9 cellular contexts compared by ENCODE assay signal in genomic region chr6:135212020-135212806, GRCh38. TPM values are rescaled to one million over a fixed set of nuclear protein-coding genes. Genes with fewer than 3 reads are reported as not detected.
A peak's percentile ranks its signal among the peaks of the same experiment; 100 is the strongest.
DNase-seq lines count a peak whose midpoint lies in the region; ATAC-seq, FAIRE-seq and TF ChIP-seq lines count a peak whose summit lies in the region.
"Had no signal": no experiment of that assay in that cellular context is flagged by ENCODE, and none has a peak within 500 bp of the region (broad histone marks: within the 10 kb centered on the region; RNA-seq: fewer than 3 reads in every experiment).

No MANE protein-coding gene starts in this region.

- peak overlapping the region; percentile 36 to 74 (median 60) for H3K4me3 Mint-ChIP-seq in CD4-positive, CD25-positive, alpha-beta regulatory T cell
- peak overlapping the region; percentile 38 for H3K4me3 Mint-ChIP-seq in activated T-helper 2 cell treated with anti-CD3 and anti-CD28 coated beads, Interferon-gamma antibody, Interleukin-2, Interleukin-4, amounts not matched to agents 10 μg/mL and 5 μg/mL and 100 μg/mL, durations not matched to agents 14 hours and 24 hours and 36 hours (ENCODE audit: low read depth)
- peak overlapping the region in 4 of 5 donors; percentile 7 to 42 (median 20) for H3K4me3 Mint-ChIP-seq in immature natural killer cell

- no peak overlapping the region for H2AFZ ChIP-seq in HepG2 (ENCODE audit: low read length)

- peak overlapping the region; percentile 74 for H3K4me3 ChIP-seq in CD4-positive, CD25-positive, alpha-beta regulatory T cell (ENCODE audit: low read depth, low read length)
- H3K4me3 ChIP-seq in left ventricle myocardium inferior (no peak overlapping the region), HepG2 (replicated peaks in 1 of 3; ENCODE audit: insufficient read depth in 1 of 3, low read depth in 2 of 3, low read length in 3 of 3) (no peak overlapping the region)
- H3K4me3 ChIP-seq: body of pancreas had no signal

- TF ChIP-seq EP300 in HepG2 (IDR thresholded peaks at IDR 0.05; ENCODE audit: low read depth in 2 of 2, low read length in 2 of 2) (no peak), HepG2 (CRISPR knock-in tag; IDR thresholded peaks at IDR 0.05; ENCODE audit: borderline replicate concordance) (no peak)

- CTCF ChIA-PET in HepG2 (lab: Yijun Ruan, JAX; ENCODE audit: low intra/inter-chr PET ratio, low total read pairs), result no interaction called here

- POLR2A ChIA-PET in HepG2 (lab: Yijun Ruan, JAX), result no interaction called here

- H3K9ac ChIP-seq in HepG2 (ENCODE audit: insufficient read depth, low read depth, low read length), result no peak overlapping the region

- WGBS in HepG2 (ENCODE audit: low lambda C conversion rate), result 3% methylated on average over 3 of the region's 3 CpGs

- H3K27me3 Mint-ChIP-seq in CD4-positive, CD25-positive, alpha-beta regulatory T cell, result no peaks in the 10 kb centered on the region
- H3K27me3 Mint-ChIP-seq in activated T-helper 2 cell treated with anti-CD3 and anti-CD28 coated beads, Interferon-gamma antibody, Interleukin-2, Interleukin-4, amounts not matched to agents 10 μg/mL and 5 μg/mL and 100 μg/mL, durations not matched to agents 14 hours and 24 hours and 36 hours (ENCODE audit: low read depth), result no peaks in the 10 kb centered on the region
- H3K27me3 Mint-ChIP-seq in immature natural killer cell (ENCODE audit: low read depth in 3 of 3), result peaks cover 0 to 7% (median 2%) of the 10 kb centered on the region in 3 donors

- H3K9me3 Mint-ChIP-seq in CD4-positive, CD25-positive, alpha-beta regulatory T cell, result no peaks in the 10 kb centered on the region
- H3K9me3 Mint-ChIP-seq in activated T-helper 2 cell treated with anti-CD3 and anti-CD28 coated beads, Interferon-gamma antibody, Interleukin-2, Interleukin-4, amounts not matched to agents 10 μg/mL and 5 μg/mL and 100 μg/mL, durations not matched to agents 14 hours and 24 hours and 36 hours, result peaks cover 5% of the 10 kb centered on the region
- H3K9me3 Mint-ChIP-seq in immature natural killer cell, result no peaks in the 10 kb centered on the region

- H3K36me3 Mint-ChIP-seq in CD4-positive, CD25-positive, alpha-beta regulatory T cell, result peaks cover 19% of the 10 kb centered on the region
- peaks cover 81% of the 10 kb centered on the region for H3K36me3 Mint-ChIP-seq in activated T-helper 2 cell treated with anti-CD3 and anti-CD28 coated beads, Interferon-gamma antibody, Interleukin-2, Interleukin-4, amounts not matched to agents 10 μg/mL and 5 μg/mL and 100 μg/mL, durations not matched to agents 14 hours and 24 hours and 36 hours (ENCODE audit: low read depth)
- no peaks in the 10 kb centered on the region for H3K36me3 Mint-ChIP-seq in immature natural killer cell

- ATAC-seq in CD4-positive, CD25-positive, alpha-beta regulatory T cell (ENCODE audit: low read depth in 2 of 2), result peak; percentile 25 to 34
- ATAC-seq in HepG2, result no peak
- ATAC-seq: body of pancreas had no signal

- peak overlapping the region; percentile 24 for H3K27ac ChIP-seq in CD4-positive, CD25-positive, alpha-beta regulatory T cell (ENCODE audit: insufficient read depth, low read length, poor library complexity, severe bottlenecking)
- H3K27ac ChIP-seq in left ventricle myocardium inferior (replicated peaks) (no peak overlapping the region), HepG2 (ENCODE audit: extremely low read length, insufficient read depth, low read length) (no peak overlapping the region)
- H3K27ac ChIP-seq: body of pancreas had no signal

- H3K4me1 Mint-ChIP-seq in CD4-positive, CD25-positive, alpha-beta regulatory T cell, result peaks cover 23 to 56% (median 46%) of the 10 kb centered on the region in 4 donors
- peaks cover 51% of the 10 kb centered on the region for H3K4me1 Mint-ChIP-seq in activated T-helper 2 cell treated with anti-CD3 and anti-CD28 coated beads, Interferon-gamma antibody, Interleukin-2, Interleukin-4, amounts not matched to agents 10 μg/mL and 5 μg/mL and 100 μg/mL, durations not matched to agents 14 hours and 24 hours and 36 hours (ENCODE audit: low read depth)
- peaks cover 24 to 36% of the 10 kb centered on the region in 2 donors for H3K4me1 Mint-ChIP-seq in immature natural killer cell

- H3K79me2 ChIP-seq in HepG2 (ENCODE audit: insufficient read depth, low read length), result no peaks in the 10 kb centered on the region

- H3K27me3 ChIP-seq in CD4-positive, CD25-positive, alpha-beta regulatory T cell (ENCODE audit: control insufficient read depth, insufficient read depth, low read length), result no peaks in the 10 kb centered on the region
- peaks cover 18% of the 10 kb centered on the region for H3K27me3 ChIP-seq in left ventricle myocardium inferior (ENCODE audit: low read depth)
- H3K27me3 ChIP-seq in HepG2 (ENCODE audit: control insufficient read depth in 1 of 2, insufficient read depth in 2 of 2, low read length in 2 of 2), result peaks cover 0 to 4% of the 10 kb centered on the region in 2 experiments; a peak in 2 of 5 replicates
- H3K27me3 ChIP-seq: body of pancreas had no signal

- DNase-seq in CD4-positive, CD25-positive, alpha-beta regulatory T cell, result peak in 1 of 3 donors; percentile 44
- peak; percentile 58 for DNase-seq in HPDE6-E6E7 (ENCODE audit: extremely low spot score)
- no peak for DNase-seq in activated T-helper 2 cell treated with anti-CD3 and anti-CD28 coated beads, Interferon-gamma antibody, Interleukin-2, Interleukin-4, amounts not matched to agents 10 μg/mL and 5 μg/mL and 100 μg/mL, durations not matched to agents 14 hours and 24 hours and 36 hours (ENCODE audit: low spot score)
- DNase-seq in immature natural killer cell, result no peak
- DNase-seq in GM12891 (ENCODE audit: insufficient read length, low spot score), result no peak
- DNase-seq in left ventricle myocardium inferior, result no peak
- no peak for DNase-seq in D721Med (ENCODE audit: insufficient read length, low spot score)
- no peak for DNase-seq in HepG2 (ENCODE audit: low spot score)
- DNase-seq: body of pancreas had no signal

- TF ChIP-seq POLR2A in GM12891 (IDR thresholded peaks at IDR 0.05; ENCODE audit: low read depth, low read length) (no peak), HepG2 (IDR thresholded peaks at IDR 0.05; ENCODE audit: insufficient read depth in 1 of 2, low read depth in 2 of 2, low read length in 2 of 2) (no peak)

- H3K4me1 ChIP-seq in CD4-positive, CD25-positive, alpha-beta regulatory T cell (ENCODE audit: control insufficient read depth, insufficient read depth, low read length, poor library complexity, severe bottlenecking), result peaks cover 23% of the 10 kb centered on the region
- no peaks in the 10 kb centered on the region for H3K4me1 ChIP-seq in left ventricle myocardium inferior
- no peaks in the 10 kb centered on the region for H3K4me1 ChIP-seq in HepG2 (ENCODE audit: insufficient read depth, low read length)
- H3K4me1 ChIP-seq: body of pancreas had no signal

- in situ Hi-C loops in HepG2 (cut with HindIII; ENCODE audit: extremely low pct_ligation_motif_present, low pct_unique_long_range_greater_than_20kb), result no loop called here

- no TSS peak for BruUV-seq in HepG2 (replicated peaks; lab: Mats Ljungman, UMichigan)

- H3K27ac Mint-ChIP-seq in CD4-positive, CD25-positive, alpha-beta regulatory T cell, result peak overlapping the region; percentile 32 to 91 (median 86)
- H3K27ac Mint-ChIP-seq in activated T-helper 2 cell treated with anti-CD3 and anti-CD28 coated beads, Interferon-gamma antibody, Interleukin-2, Interleukin-4, amounts not matched to agents 10 μg/mL and 5 μg/mL and 100 μg/mL, durations not matched to agents 14 hours and 24 hours and 36 hours, result peak overlapping the region; percentile 88
- H3K27ac Mint-ChIP-seq in immature natural killer cell, result peak overlapping the region in 3 of 6 donors; percentile 1 to 76 (median 60)

- H3K9me3 ChIP-seq in CD4-positive, CD25-positive, alpha-beta regulatory T cell (ENCODE audit: control insufficient read depth in 2 of 2, low read length in 2 of 2), result no peaks in the 10 kb centered on the region
- peaks cover 7% of the 10 kb centered on the region for H3K9me3 ChIP-seq in left ventricle myocardium inferior (replicated peaks)
- H3K9me3 ChIP-seq in HepG2 (ENCODE audit: low read length), result no peaks in the 10 kb centered on the region
- H3K9me3 ChIP-seq: body of pancreas had no signal

- no peaks in the 10 kb centered on the region for H4K20me1 ChIP-seq in HepG2 (ENCODE audit: insufficient read depth, low read length)

- H3K4me2 ChIP-seq in HepG2 (ENCODE audit: low read depth, low read length), result no peak overlapping the region

- TF ChIP-seq CTCF in left ventricle myocardium inferior (IDR thresholded peaks at IDR 0.05; ENCODE audit: borderline replicate concordance) (no peak), D721Med (IDR thresholded peaks at IDR 0.05; ENCODE audit: insufficient read depth, missing control alignments) (no peak), HepG2 (CRISPR knock-in tag; IDR thresholded peaks at IDR 0.05) (no peak)

- H3K36me3 ChIP-seq in CD4-positive, CD25-positive, alpha-beta regulatory T cell (ENCODE audit: control insufficient read depth, insufficient read depth, low read length), result no peaks in the 10 kb centered on the region
- H3K36me3 ChIP-seq in left ventricle myocardium inferior (no peaks in the 10 kb centered on the region), HepG2 (replicated peaks in 1 of 2; ENCODE audit: control insufficient read depth in 1 of 2, insufficient read depth in 2 of 2, low read length in 2 of 2) (no peaks in the 10 kb centered on the region)

- intact Hi-C loops in activated T-helper 2 cell treated with anti-CD3 and anti-CD28 coated beads, Interferon-gamma antibody, Interleukin-2, Interleukin-4, amounts not matched to agents 10 μg/mL and 5 μg/mL and 100 μg/mL, durations not matched to agents 14 hours and 24 hours and 36 hours (cut with micrococcal nuclease), result loop anchor here (2.0 to 5.0 kb wide), 3 partner anchors 29 to 210 kb away; no protein-coding TSS in a partner anchor
- intact Hi-C loops in left ventricle myocardium inferior (cut with micrococcal nuclease) (no loop called here), HepG2 (cut with micrococcal nuclease; ENCODE audit: unreplicated experiment) (no loop called here)

- no peak for TF ChIP-seq RAD21 in HepG2 (CRISPR knock-in tag; IDR thresholded peaks at IDR 0.05)

- FAIRE-seq in GM12891 (lab: Jason Lieb, UNC) (no peak), D721Med (lab: Jason Lieb, UNC) (no peak), HepG2 (lab: Jason Lieb, UNC) (no peak)

RNA-seq across cellular contexts. Expression of gene MYB, which starts 31.1 kb away (rescaled TPM):
- total RNA-seq in CD4-positive, CD25-positive, alpha-beta regulatory T cell, result 17.4 TPM
- polyA plus RNA-seq in CD4-positive, CD25-positive, alpha-beta regulatory T cell, result 1 to 10 TPM; 1.4 to 5.1 (median 4.4) TPM
- 82.5 and 84.5 TPM in 2 replicates for total RNA-seq in activated T-helper 2 cell treated with anti-CD3 and anti-CD28 coated beads, Interferon-gamma antibody, Interleukin-2, Interleukin-4, amounts not matched to agents 10 μg/mL and 5 μg/mL and 100 μg/mL, durations not matched to agents 14 hours and 24 hours and 36 hours
- polyA plus RNA-seq in immature natural killer cell, result under 1 TPM in 1 of 3 donors, not detected in 2; 0.24 TPM
- 18.5 TPM for polyA plus RNA-seq in GM12891 (2012; ENCODE audit: low read depth, missing spikeins)
- 0.08 TPM for total RNA-seq in left ventricle myocardium inferior
- 0.20 and 0.44 TPM in 2 replicates for total RNA-seq in HepG2 (2016; rRNA removed; fragmentation: Illumina TruSeq; extraction: Trizol)
- total RNA-seq in HepG2 (2016; cell fraction: cytosol; rRNA removed; fragmentation: Illumina TruSeq; extraction: Trizol; ENCODE audit: low read depth), result 0.44 TPM in 1 of 2 replicates, not detected in the other
- 0.15 TPM in 2 replicates for total RNA-seq in HepG2 (2016; cell fraction: insoluble cytoplasmic fraction; rRNA removed; fragmentation: Illumina TruSeq; extraction: Trizol)
- total RNA-seq in HepG2 (2016; cell fraction: membrane; rRNA removed; fragmentation: Illumina TruSeq; extraction: Trizol), result 0.09 TPM in 1 of 2 replicates, not detected in the other
- total RNA-seq in HepG2 (2016; cell fraction: nucleus; rRNA removed; fragmentation: Illumina TruSeq; extraction: Trizol), result 0.31 and 0.40 TPM in 2 replicates
- 0.04 TPM in 1 of 2 replicates, not detected in the other for polyA plus RNA-seq in HepG2 (2011; rRNA removed)
- 0.03 TPM in 1 of 2 replicates, not detected in the other for polyA plus RNA-seq in HepG2 (2011; cell fraction: cytosol; rRNA removed)
- not detected in 2 replicates for polyA plus RNA-seq in HepG2 (2011; cell fraction: nucleus; rRNA removed)
- polyA plus RNA-seq in HepG2 (2012), result 0.11 TPM in 1 of 2 replicates, not detected in the other
- polyA plus RNA-seq in HepG2 (2016; cell fraction: cytosol; fragmentation: Illumina TruSeq; extraction: Trizol; ENCODE audit: low read depth), result 0.07 TPM in 1 of 2 replicates, not detected in the other
- polyA plus RNA-seq in HepG2 (2016; cell fraction: insoluble cytoplasmic fraction; fragmentation: Illumina TruSeq; extraction: Trizol; ENCODE audit: low read depth), result 0.15 and 0.20 TPM in 2 replicates
- 0.08 TPM in 1 of 2 replicates, not detected in the other for polyA plus RNA-seq in HepG2 (2016; cell fraction: membrane; fragmentation: Illumina TruSeq; extraction: Trizol; ENCODE audit: low read depth)
- 0.25 and 0.31 TPM in 2 replicates for polyA plus RNA-seq in HepG2 (2016; cell fraction: nucleus; fragmentation: Illumina TruSeq; extraction: Trizol; ENCODE audit: insufficient read depth, low read depth)
- polyA minus RNA-seq in HepG2 (2011; rRNA and poly(A)+ RNA removed; ENCODE audit: low replicate concordance), result 2.4 TPM in 1 of 2 replicates, not detected in the other
- not detected in 2 replicates for polyA minus RNA-seq in HepG2 (2011; cell fraction: cytosol; rRNA and poly(A)+ RNA removed)
- not detected in 2 replicates for polyA minus RNA-seq in HepG2 (2011; cell fraction: nucleus; rRNA and poly(A)+ RNA removed)
- total RNA-seq: body of pancreas had no signal

Comparison
In these comparisons a context has a peak if more than half of its experiments do, and no peak if none do; other contexts are left out.
1. RNA of gene MYB, which starts 31.1 kb away (total RNA-seq): 82.5 to 84.5 TPM in activated T-helper 2 cell treated with anti-CD3 and anti-CD28 coated beads, Interferon-gamma antibody, Interleukin-2, Interleukin-4, amounts not matched to agents 10 μg/mL and 5 μg/mL and 100 μg/mL, durations not matched to agents 14 hours and 24 hours and 36 hours and 17.4 TPM in CD4-positive, CD25-positive, alpha-beta regulatory T cell (single experiment); 0.09 to 0.44 TPM in HepG2 and 0.08 TPM in left ventricle myocardium inferior (single experiment); every median in the first group is over 10 times any median in the second.
2. Peak in every context shown above with its lines, with median percentiles within 50 percentile points of each other: H3K4me3 Mint-ChIP-seq.